In the genomic region with DNA sequence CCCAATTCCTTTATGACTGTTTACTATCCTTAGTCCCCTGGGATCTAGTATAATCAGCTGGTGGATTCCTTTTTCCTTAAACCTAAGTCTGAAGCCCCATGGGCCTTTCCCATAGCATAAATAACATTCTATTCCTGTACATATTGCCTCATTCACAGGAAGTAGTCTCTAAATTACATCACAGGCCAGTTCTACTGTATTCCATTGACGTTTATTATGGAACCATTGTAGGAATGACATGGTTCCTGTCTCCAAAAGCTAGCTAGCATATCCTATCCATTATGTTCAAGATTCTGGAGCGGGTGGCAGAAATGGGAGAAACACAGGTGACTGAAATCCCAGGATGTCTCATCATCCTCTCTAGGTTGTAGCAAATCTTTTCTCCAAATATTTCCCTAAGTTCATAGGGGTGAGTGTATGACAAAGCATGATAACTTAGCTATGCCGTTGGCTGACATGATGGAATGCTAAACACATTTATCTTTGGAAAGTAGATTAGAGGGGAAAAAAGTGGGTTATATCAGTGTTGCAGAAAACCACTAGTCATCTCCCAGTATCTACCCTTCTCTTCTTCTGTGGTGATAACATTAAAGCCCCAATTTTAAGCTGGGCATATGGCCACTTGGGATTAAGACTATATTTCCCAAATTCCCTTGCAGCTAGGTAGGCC, we compare ENCODE assay signal across 16 cellular contexts.
DNase-seq lines count a peak whose midpoint lies in the region; ATAC-seq and TF ChIP-seq lines count a peak whose summit lies in the region.
"Had no signal": no experiment of that assay in that cellular context is flagged by ENCODE, and none has a peak within 500 bp of the region (broad histone marks: within the 10 kb centered on the region; RNA-seq: fewer than 3 reads in every experiment).

No MANE protein-coding gene starts in this region.

- H3K4me2 ChIP-seq in osteoblast (ENCODE audit: insufficient read depth, low read length): no peak overlapping the region

- no peaks in the 10 kb centered on the region for H4K20me1 ChIP-seq in osteoblast (ENCODE audit: insufficient read depth, low read length)

- H3K9me3 ChIP-seq in adipocyte (ENCODE audit: control insufficient read depth, low read length) (no peaks in the 10 kb centered on the region), osteoblast (ENCODE audit: low read depth, low read length) (no peaks in the 10 kb centered on the region)
- H3K9me3 ChIP-seq: right lobe of liver had no signal

- ATAC-seq in HG03442 (IDR thresholded peaks at IDR 0.05; ENCODE audit: unreplicated experiment) (no peak), HG03439 (IDR thresholded peaks at IDR 0.05; ENCODE audit: unreplicated experiment) (no peak)
- ATAC-seq: activated CD4-positive, CD25-positive, alpha-beta regulatory T cell treated with anti-CD3 and anti-CD28 coated beads, Interleukin-2, amount 50 U/mL, for 24 hours had no signal

- H3K9me3 Mint-ChIP-seq in glutamatergic neuron (ENCODE audit: unreplicated experiment): no peaks in the 10 kb centered on the region
- H3K9me3 Mint-ChIP-seq: activated T-helper 2 cell treated with anti-CD3 and anti-CD28 coated beads, Interferon-gamma antibody, Interleukin-2, Interleukin-4, amounts not matched to agents 10 μg/mL and 5 μg/mL and 100 μg/mL, durations not matched to agents 14 hours and 24 hours and 36 hours; T-helper 2 cell treated with Interferon-gamma antibody and Interleukin-4, amounts not matched to agents 5 μg/mL and 100 μg/mL, for 36 hours had no signal

- no peaks in the 10 kb centered on the region for H3K27me3 Mint-ChIP-seq in glutamatergic neuron (ENCODE audit: unreplicated experiment)

- POLR2A ChIA-PET in RWPE1 (lab: Yijun Ruan, JAX; ENCODE audit: low non-redundant PET): no interaction called here

- H3K27me3 ChIP-seq in adipocyte (replicated peaks; ENCODE audit: control insufficient read depth, insufficient read depth, low read length) (no peaks in the 10 kb centered on the region), osteoblast (ENCODE audit: insufficient read depth, low read length) (no peaks in the 10 kb centered on the region)
- H3K27me3 ChIP-seq: right lobe of liver had no signal

- peaks cover 12% of the 10 kb centered on the region for H3K4me1 Mint-ChIP-seq in glutamatergic neuron (ENCODE audit: low read depth, unreplicated experiment)

- H2AFZ ChIP-seq in osteoblast (ENCODE audit: low read length): no peak overlapping the region

- no peaks in the 10 kb centered on the region for H3K79me2 ChIP-seq in osteoblast (ENCODE audit: insufficient read depth, low read length)

- DNase-seq in EL: peak; percentile 31
- DNase-seq in adipocyte (ENCODE audit: low read depth): peak; percentile 59
- peak; percentile 82 for DNase-seq in fibroblast of mammary gland (ENCODE audit: low read depth)
- DNase-seq in osteoblast (ENCODE audit: insufficient read length, low spot score, missing footprints): no peak
- no peak for DNase-seq in RWPE1 (ENCODE audit: low spot score)
- DNase-seq in glutamatergic neuron: no peak
- DNase-seq: NCI-H2081 treated with DMSO at 0.1 percent for 48 hours, NCI-H526 treated with DMSO at 0.1 percent for 48 hours, OCI-M1, right lobe of liver had no signal

- no peaks in the 10 kb centered on the region for H3K36me3 Mint-ChIP-seq in glutamatergic neuron (ENCODE audit: unreplicated experiment)

- CTCF ChIA-PET in RWPE1 (lab: Yijun Ruan, JAX): interaction anchor here (0.6 kb wide), 2 partner anchors 114 to 392 kb away, joined by 3 read pairs; no protein-coding TSS in a partner anchor

- no peak overlapping the region for H3K9ac ChIP-seq in adipocyte (ENCODE audit: low read length)

- H3K27ac ChIP-seq in osteoblast (ENCODE audit: low read depth, low read length) (peak overlapping the region; percentile 51), RWPE1 (no peak overlapping the region)
- H3K27ac ChIP-seq: HL-60, right lobe of liver had no signal

- no peak overlapping the region for H3K27ac Mint-ChIP-seq in glutamatergic neuron (ENCODE audit: unreplicated experiment)
- H3K27ac Mint-ChIP-seq: activated T-helper 2 cell treated with anti-CD3 and anti-CD28 coated beads, Interferon-gamma antibody, Interleukin-2, Interleukin-4, amounts not matched to agents 10 μg/mL and 5 μg/mL and 100 μg/mL, durations not matched to agents 14 hours and 24 hours and 36 hours; T-helper 2 cell treated with Interferon-gamma antibody and Interleukin-4, amounts not matched to agents 5 μg/mL and 100 μg/mL, for 36 hours had no signal

- H3K4me1 ChIP-seq in adipocyte (ENCODE audit: control insufficient read depth, insufficient read depth, low read length) (peaks cover 59% of the 10 kb centered on the region), osteoblast (ENCODE audit: insufficient read depth, low read length) (peaks cover 43% of the 10 kb centered on the region)
- H3K4me1 ChIP-seq: right lobe of liver had no signal

- H3K4me3 Mint-ChIP-seq in glutamatergic neuron (ENCODE audit: unreplicated experiment): no peak overlapping the region
- H3K4me3 Mint-ChIP-seq: T-helper 2 cell treated with Interferon-gamma antibody and Interleukin-4, amounts not matched to agents 5 μg/mL and 100 μg/mL, for 36 hours had no signal

- TF ChIP-seq CTCF in fibroblast of mammary gland (conservative IDR thresholded peaks at IDR 0.05; ENCODE audit: control insufficient read depth, insufficient read depth, low read depth, low read length) (no peak), osteoblast (IDR thresholded peaks at IDR 0.05; ENCODE audit: extremely low read depth, low read depth, low read length) (no peak), RWPE1 (conservative IDR thresholded peaks at IDR 0.05; ENCODE audit: low read depth) (no peak), glutamatergic neuron (IDR thresholded peaks at IDR 0.05; ENCODE audit: partially characterized antibody, unreplicated experiment) (no peak)

- H3K36me3 ChIP-seq in adipocyte (ENCODE audit: control insufficient read depth, insufficient read depth, low read length, severe bottlenecking) (no peaks in the 10 kb centered on the region), osteoblast (ENCODE audit: insufficient read depth, low read length) (no peaks in the 10 kb centered on the region)
- H3K36me3 ChIP-seq: right lobe of liver had no signal

- H3K4me3 ChIP-seq in adipocyte (ENCODE audit: low read length) (no peak overlapping the region), fibroblast of mammary gland (ENCODE audit: control insufficient read depth, low read depth, low read length) (no peak overlapping the region), osteoblast (ENCODE audit: insufficient read depth, low read length) (no peak overlapping the region)
- H3K4me3 ChIP-seq: right lobe of liver had no signal

Comparison
In these comparisons a context has a peak if more than half of its experiments do, and no peak if none do; other contexts are left out.
1. DNase-seq: peak in EL (single experiment), adipocyte (single experiment) and fibroblast of mammary gland (single experiment); none in osteoblast (single experiment), RWPE1 (single experiment) and glutamatergic neuron (single experiment).